Comparison of ENCODE assay signal across 8 cellular contexts in genomic region chr14:68627868-68628604, GRCh38.
A peak's percentile ranks its signal among the peaks of the same experiment; 100 is the strongest.
DNase-seq lines count a peak whose midpoint lies in the region; ATAC-seq lines count a peak whose summit lies in the region.

No MANE protein-coding gene starts in this region.

- H3K4me3 Mint-ChIP-seq in activated CD4-positive, alpha-beta T cell treated with anti-CD3 and anti-CD28 coated beads, Interleukin-2, amount 10 ng/mL, durations not matched to agents 7 days and 5 days: peak overlapping the region; percentile 19

- POLR2A ChIA-PET in activated CD4-positive, alpha-beta T cell treated with anti-CD3 and anti-CD28 coated beads, Interleukin-2, amount 10 ng/mL, durations not matched to agents 7 days and 5 days (lab: Charles Lee): no interaction called here

- peaks cover 18% of the 10 kb centered on the region for H3K4me1 Mint-ChIP-seq in activated CD4-positive, alpha-beta T cell treated with anti-CD3 and anti-CD28 coated beads, Interleukin-2, amount 10 ng/mL, durations not matched to agents 7 days and 5 days

- peaks cover 15% of the 10 kb centered on the region for H3K27me3 Mint-ChIP-seq in activated CD4-positive, alpha-beta T cell treated with anti-CD3 and anti-CD28 coated beads, Interleukin-2, amount 10 ng/mL, durations not matched to agents 7 days and 5 days

- H3K4me3 ChIP-seq in GM08714 (ENCODE audit: low read length): peak overlapping the region; percentile 14; the same call in 1 of the 2 replicates

- H3K9me3 Mint-ChIP-seq in activated CD4-positive, alpha-beta T cell treated with anti-CD3 and anti-CD28 coated beads, Interleukin-2, amount 10 ng/mL, durations not matched to agents 7 days and 5 days: no peaks in the 10 kb centered on the region

- DNase-seq in activated CD4-positive, alpha-beta T cell treated with anti-CD3 and anti-CD28 coated beads, Interleukin-2, amount 10 ng/mL, durations not matched to agents 7 days and 5 days: no peak
- peak; percentile 87 for DNase-seq in ecto neural progenitor cell (ENCODE audit: low spot score)
- peak; percentile 47 for DNase-seq in middle frontal gyrus (ENCODE audit: extremely low spot score, low spot score)
- DNase-seq in stimulated activated CD8-positive, alpha-beta memory T cell treated with anti-CD3 and anti-CD28 coated beads, Interleukin-4, amount 100 ng/mL, for 24 hours (ENCODE audit: low read depth): peak; percentile 35
- no peak for DNase-seq in cerebellar nuclear complex (lab: John Stamatoyannopoulos, UW)

- CTCF ChIA-PET in activated CD4-positive, alpha-beta T cell treated with anti-CD3 and anti-CD28 coated beads, Interleukin-2, amount 10 ng/mL, durations not matched to agents 7 days and 5 days (lab: Charles Lee): interaction anchor here (0.6 to 1.2 kb wide), 3 partner anchors 13 to 162 kb away, joined by 3 read pairs; no protein-coding TSS in a partner anchor

- no peak for ATAC-seq in GM19328 (IDR thresholded peaks at IDR 0.05; ENCODE audit: unreplicated experiment)
- ATAC-seq in HG02870 (IDR thresholded peaks at IDR 0.05; ENCODE audit: unreplicated experiment): no peak

- no peak overlapping the region for H3K27ac Mint-ChIP-seq in activated CD4-positive, alpha-beta T cell treated with anti-CD3 and anti-CD28 coated beads, Interleukin-2, amount 10 ng/mL, durations not matched to agents 7 days and 5 days

- H3K36me3 Mint-ChIP-seq in activated CD4-positive, alpha-beta T cell treated with anti-CD3 and anti-CD28 coated beads, Interleukin-2, amount 10 ng/mL, durations not matched to agents 7 days and 5 days (ENCODE audit: low read depth): no peaks in the 10 kb centered on the region

Comparison
In these comparisons a context has a peak if more than half of its experiments do, and no peak if none do; other contexts are left out.
1. DNase-seq: peak in ecto neural progenitor cell (single experiment), middle frontal gyrus (single experiment) and stimulated activated CD8-positive, alpha-beta memory T cell treated with anti-CD3 and anti-CD28 coated beads, Interleukin-4, amount 100 ng/mL, for 24 hours (single experiment); none in activated CD4-positive, alpha-beta T cell treated with anti-CD3 and anti-CD28 coated beads, Interleukin-2, amount 10 ng/mL, durations not matched to agents 7 days and 5 days (single experiment) and cerebellar nuclear complex (0 of 2).